19 cellular contexts compared by ENCODE assay signal in the genomic region with DNA sequence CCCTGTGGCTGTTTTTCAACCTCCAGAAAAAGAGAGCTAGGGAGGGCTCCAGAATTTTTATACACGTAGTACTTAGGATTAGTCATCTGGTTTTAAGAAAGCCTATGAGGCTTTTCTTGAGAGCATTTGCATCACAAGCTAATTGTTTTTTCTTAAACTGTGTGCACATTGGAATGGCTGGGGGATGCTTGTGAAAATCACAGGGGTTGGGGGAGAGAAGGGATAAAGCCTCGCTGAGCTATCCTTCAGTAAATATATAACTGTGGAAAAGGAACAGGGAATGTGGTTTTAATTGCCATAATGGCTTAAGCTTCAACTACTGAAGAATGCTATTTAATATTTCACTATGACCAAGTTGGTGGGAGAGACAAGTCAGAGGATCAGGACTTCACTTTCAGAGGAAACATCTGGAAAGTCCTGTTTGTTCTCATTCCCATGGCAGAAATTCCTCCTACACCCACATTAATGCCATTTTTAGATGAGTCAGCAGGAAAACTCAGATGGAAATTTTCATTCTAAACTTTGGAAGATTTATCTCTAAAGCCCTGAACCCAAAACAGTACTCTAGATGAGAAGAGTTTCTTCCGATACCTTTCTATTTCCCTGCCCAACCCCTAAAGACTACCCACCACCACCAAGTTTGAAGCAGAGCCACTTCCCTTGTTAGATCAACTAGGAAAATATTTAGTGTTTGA.
"Had no signal": no experiment of that assay in that cellular context is flagged by ENCODE, and none has a peak within 500 bp of the region (broad histone marks: within the 10 kb centered on the region; RNA-seq: fewer than 3 reads in every experiment).

No MANE protein-coding gene starts in this region.

- H3K36me3 ChIP-seq: esophagus muscularis mucosa, left ventricle myocardium inferior, prostate gland, thoracic aorta had no signal

- ATAC-seq: activated CD8-positive, alpha-beta memory T cell treated with anti-CD3 and anti-CD28 coated beads, Interleukin-2, amount 10 ng/mL, durations not matched to agents 7 days and 5 days; mucosa of descending colon; right cardiac atrium; stimulated activated memory B cell treated with anti-CD40 and anti-IgM and Interleukin-4, amounts not matched to agents 10 μg/mL and 1 μg/mL and 100 μg/mL, for 72 hours had no signal

- H3K9ac ChIP-seq: SK-N-SH had no signal

- H3K9me3 ChIP-seq: esophagus muscularis mucosa, prostate gland, SK-N-SH, thoracic aorta had no signal

- H3K27me3 ChIP-seq: esophagus muscularis mucosa had no signal

- DNase-seq: activated B cell treated with CpG ODN at 0.5 μM for 24 hours; activated CD4-positive, alpha-beta memory T cell treated with anti-CD3 and anti-CD28 coated beads, Interleukin-2, amount 10 ng/mL, durations not matched to agents 7 days and 5 days; activated CD4-positive, alpha-beta T cell treated with anti-CD3 and anti-CD28 coated beads for 4 hours; activated CD8-positive, alpha-beta memory T cell treated with anti-CD3 and anti-CD28 coated beads, Interleukin-2, amount 10 ng/mL, durations not matched to agents 7 days and 5 days; activated naive CD4-positive, alpha-beta T cell treated with anti-CD3 and anti-CD28 coated beads for 36 hours; activated T-cell treated with anti-CD3 and anti-CD28 coated beads, Interleukin-2, amount 50 U/mL, for 1 hour; cortex of kidney; kidney; left ventricle myocardium inferior; mucosa of descending colon; naive B cell; right cardiac atrium; SK-N-SH; small intestine; stimulated activated CD4-positive, alpha-beta T cell treated with anti-CD3 and anti-CD28 coated beads, Interleukin-4, amount 100 ng/mL, for 4 hours had no signal

- FAIRE-seq: kidney, small intestine had no signal

- H3K27ac ChIP-seq: esophagus muscularis mucosa, left ventricle myocardium inferior, prostate gland, thoracic aorta had no signal

- H3K4me3 ChIP-seq: esophagus muscularis mucosa, left ventricle myocardium inferior, mucosa of descending colon, prostate gland, thoracic aorta had no signal

- H3K4me2 ChIP-seq: SK-N-SH had no signal

- H3K4me1 ChIP-seq: esophagus muscularis mucosa, left ventricle myocardium inferior, prostate gland had no signal
